Comparison of ENCODE assay signal across 1 cellular context in genomic region chr20:35661013-35661412, GRCh38.
TF ChIP-seq lines count a peak whose summit lies in the region.

No MANE protein-coding gene starts in this region.

TF ChIP-seq in HEK293, 187 proteins besides CTCF, POLR2A, EP300 and RAD21 (continued from another document):
- TF ChIP-seq GFI1B (tag by site-specific recombination; IDR thresholded peaks at IDR 0.05) (no peak), ZFP69B (tag by site-specific recombination; IDR thresholded peaks at IDR 0.05) (no peak), ZSCAN23 (tag by site-specific recombination; IDR thresholded peaks at IDR 0.05) (no peak), ZNF112 (tag by site-specific recombination; IDR thresholded peaks at IDR 0.05) (no peak), HOXC10 (CRISPR knock-in tag; IDR thresholded peaks at IDR 0.05) (no peak)
